In genomic region chr11:62108017-62108750, GRCh38 we compare ENCODE assay signal across 8 cellular contexts. TPM values are rescaled to one million over a fixed set of nuclear protein-coding genes. Genes with fewer than 3 reads are reported as not detected.
DNase-seq lines count a peak whose midpoint lies in the region; ATAC-seq, FAIRE-seq and TF ChIP-seq lines count a peak whose summit lies in the region.

No MANE protein-coding gene starts in this region.

- peak; percentile 61 for TF ChIP-seq CTCF in WERI-Rb-1 (IDR thresholded peaks at IDR 0.05; ENCODE audit: low read depth, low read length)
- TF ChIP-seq CTCF in foreskin fibroblast (IDR thresholded peaks at IDR 0.05; ENCODE audit: low read depth, low read length), result peak; percentile 65
- TF ChIP-seq CTCF in ovary (IDR thresholded peaks at IDR 0.05), result peak; percentile 80 to 86 (median 85)

- peak; percentile 85 for DNase-seq in CD1c-positive myeloid dendritic cell (ENCODE audit: extremely low spot score)
- DNase-seq in GM12892 (ENCODE audit: insufficient read length), result no peak
- DNase-seq in NCI-H2171 (lab: John Stamatoyannopoulos, UW), result peak; percentile 47
- DNase-seq in WERI-Rb-1, result peak; percentile 38
- DNase-seq in foreskin fibroblast, result peak; percentile 43 to 78
- peak in 1 of 5 donors; percentile 47 for DNase-seq in ovary

- peak; percentile 24 for FAIRE-seq in GM12892 (lab: Jason Lieb, UNC)

- no peak overlapping the region for H3K27ac ChIP-seq in WERI-Rb-1
- no peak overlapping the region for H3K27ac ChIP-seq in ovary

- H3K4me3 ChIP-seq in WERI-Rb-1 (ENCODE audit: low read depth, low read length), result no peak overlapping the region
- no peak overlapping the region for H3K4me3 ChIP-seq in foreskin fibroblast (ENCODE audit: low read depth in 1 of 2, low read length in 2 of 2)
- H3K4me3 ChIP-seq in ovary, result no peak overlapping the region

- peaks cover 10% of the 10 kb centered on the region for H3K4me1 ChIP-seq in ovary (ENCODE audit: insufficient read depth)

- H3K27me3 ChIP-seq in WERI-Rb-1 (ENCODE audit: insufficient read depth, low read depth, severe bottlenecking) (no peaks in the 10 kb centered on the region), ovary (no peaks in the 10 kb centered on the region)

- ATAC-seq in HG03097 (IDR thresholded peaks at IDR 0.05; ENCODE audit: low FRiP score, unreplicated experiment) (no peak), HG02623 (IDR thresholded peaks at IDR 0.05; ENCODE audit: unreplicated experiment) (no peak)

- H3K9me3 ChIP-seq in WERI-Rb-1 (ENCODE audit: severe bottlenecking) (no peaks in the 10 kb centered on the region), ovary (no peaks in the 10 kb centered on the region)

- H3K36me3 ChIP-seq in WERI-Rb-1 (no peaks in the 10 kb centered on the region), ovary (no peaks in the 10 kb centered on the region)

- intact Hi-C loops in ovary (cut with DNase I), result loop anchor here in 3 of 4 donors (5.0 to 10.0 kb wide), 4 partner anchors 216 to 316 kb away; partner anchors contain the start of genes FADS3 (in 2 of the 3), FEN1 (in 2 of the 3) and TMEM258 (in 2 of the 3)

- no peak for TF ChIP-seq EP300 in ovary (IDR thresholded peaks at IDR 0.05)

- TF ChIP-seq POLR2A in GM12892 (IDR thresholded peaks at IDR 0.05; ENCODE audit: low read depth, low read length) (no peak), ovary (IDR thresholded peaks at IDR 0.05) (no peak)

- WGBS in ovary, 3 donors, result 37 to 41% (median 40%) methylated on average over 14 of the region's 14 CpGs

RNA-seq across cellular contexts. Expression of gene INCENP, which starts 15.6 kb away (rescaled TPM):
- 26.3 TPM for polyA plus RNA-seq in GM12892 (2012; ENCODE audit: missing spikeins)
- total RNA-seq in ovary, result 10 to 100 TPM in 6 of 7 donors, 1 to 10 TPM in 1; 7.6 to 20.0 (median 16.5) TPM
- 10 to 100 TPM in 1 of 2 donors, 1 to 10 TPM in 1; 6.6 to 11.7 TPM for polyA plus RNA-seq in ovary
